1 cellular context compared by ENCODE assay signal in the genomic region with DNA sequence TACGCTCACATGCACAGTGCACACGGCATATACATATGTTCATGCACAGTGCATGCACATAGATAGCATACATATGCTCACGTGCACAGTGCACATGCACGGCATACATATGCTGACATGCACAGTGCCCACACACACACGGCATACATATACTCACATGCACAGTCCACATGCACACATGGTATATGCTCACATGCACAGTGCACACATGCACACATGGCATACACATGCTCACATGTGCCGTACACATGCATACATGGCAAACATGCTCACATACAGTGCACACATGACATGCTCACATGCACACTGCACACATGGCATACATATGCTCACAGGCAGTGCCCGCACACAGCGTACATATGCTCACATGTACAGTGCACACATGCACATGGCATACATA.
TF ChIP-seq lines count a peak whose summit lies in the region.

No MANE protein-coding gene starts in this region.

TF ChIP-seq in IMR-90, 13 proteins besides CTCF, POLR2A, EP300 and RAD21 (continued from another document):
- TF ChIP-seq USF2 (IDR thresholded peaks at IDR 0.05; ENCODE audit: low read depth, low read length) (no peak), CEBPB (IDR thresholded peaks at IDR 0.05; ENCODE audit: low read depth, low read length) (no peak), ELK1 (IDR thresholded peaks at IDR 0.05; ENCODE audit: borderline replicate concordance, low read depth, low read length) (no peak), MAFK (IDR thresholded peaks at IDR 0.05; ENCODE audit: low read depth, low read length) (no peak), RFX5 (IDR thresholded peaks at IDR 0.05; ENCODE audit: low read depth, low read length) (no peak), CHD1 (IDR thresholded peaks at IDR 0.05; ENCODE audit: low read depth, low read length) (no peak), FOS (IDR thresholded peaks at IDR 0.05; ENCODE audit: low read depth, low read length) (no peak), MXI1 (IDR thresholded peaks at IDR 0.05; ENCODE audit: borderline replicate concordance, low read depth, low read length) (no peak), RCOR1 (IDR thresholded peaks at IDR 0.05; ENCODE audit: insufficient replicate concordance, low read length) (no peak)
